ENCODE assay signal across 31 cellular contexts in the genomic region with DNA sequence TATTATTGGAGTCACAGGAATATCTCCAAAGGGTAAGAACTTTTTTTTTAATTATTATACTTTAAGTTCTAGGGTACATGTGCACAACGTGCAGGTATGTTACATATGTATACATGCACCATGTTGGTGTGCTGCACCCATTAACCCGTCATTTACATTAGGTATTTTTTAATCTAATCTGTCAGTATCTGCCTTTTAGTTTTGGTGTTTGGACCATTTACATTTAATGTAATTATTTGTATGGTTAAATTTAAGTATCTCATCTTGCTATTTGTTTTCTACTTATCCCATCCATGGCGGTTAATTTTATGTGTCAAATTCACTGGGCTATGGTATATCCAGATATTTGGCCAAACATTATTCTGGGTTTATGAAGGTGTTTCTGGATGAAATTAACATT. TPM values are rescaled to one million over a fixed set of nuclear protein-coding genes. Genes with fewer than 3 reads are reported as not detected.
"Had no signal": no experiment of that assay in that cellular context is flagged by ENCODE, and none has a peak within 500 bp of the region (broad histone marks: within the 10 kb centered on the region; RNA-seq: fewer than 3 reads in every experiment).

No MANE protein-coding gene starts in this region.

- H3K27me3 ChIP-seq: stomach, suprapubic skin, testis, thyroid gland, tibial artery, tibial nerve, transverse colon, upper lobe of left lung, upper lobe of right lung, uterus had no signal

- H3K9me3 ChIP-seq: testis, thoracic aorta, thyroid gland, tibial artery, transverse colon, upper lobe of left lung, upper lobe of right lung, uterus had no signal

- H3K36me3 ChIP-seq: stomach, suprapubic skin, thoracic aorta, thyroid gland, tibial artery, tibial nerve, transverse colon, upper lobe of left lung, upper lobe of right lung, uterus had no signal

- ATAC-seq: stimulated activated effector memory CD8-positive, alpha-beta T cell treated with anti-CD3 and anti-CD28 coated beads, Interleukin-12 subunit alpha, Interleukin-12 subunit beta, amount 100 ng/mL, for 72 hours; stimulated activated memory B cell treated with anti-CD40 and anti-IgM and Interleukin-4, amounts not matched to agents 10 μg/mL and 1 μg/mL and 100 μg/mL, for 72 hours; stimulated activated naive B cell treated with anti-CD40 and anti-IgM and Interleukin-4, amounts not matched to agents 10 μg/mL and 1 μg/mL and 100 μg/mL, for 72 hours; stimulated activated naive CD8-positive, alpha-beta T cell treated with anti-CD3 and anti-CD28 coated beads, Interleukin-15, amount 100 ng/mL, for 72 hours; stimulated activated naive CD8-positive, alpha-beta T cell treated with anti-CD3 and anti-CD28 coated beads, Interleukin-15, Interleukin-2, amounts not matched to agents 100 U/mL and 50 U/mL, for 24 hours; upper lobe of right lung had no signal

- FAIRE-seq: urothelium cell line had no signal

- H3K27ac ChIP-seq: stomach, suprapubic skin, testis, thoracic aorta, thyroid gland, tibial artery, tibial nerve, transverse colon, upper lobe of left lung, upper lobe of right lung, uterus had no signal

- H3K4me1 ChIP-seq: stomach, suprapubic skin, testis, thyroid gland, tibial artery, tibial nerve, transverse colon, upper lobe of left lung, upper lobe of right lung, uterus had no signal

- H3K4me3 ChIP-seq: stomach, suprapubic skin, testis, thoracic aorta, thyroid gland, tibial artery, tibial nerve, transverse colon, upper lobe of left lung, upper lobe of right lung, uterus had no signal

- DNase-seq: stimulated activated CD4-positive, alpha-beta T cell treated with anti-CD3 and anti-CD28 coated beads, Interleukin-2, amount 100 ng/mL, for 48 hours; stimulated activated CD4-positive, alpha-beta T cell treated with anti-CD3 and anti-CD28 coated beads, Interleukin-4, amount 100 ng/mL, for 1 hour; stimulated activated CD4-positive, alpha-beta T cell treated with anti-CD3 and anti-CD28 coated beads, Interleukin-4, amount 100 ng/mL, for 24 hours; stimulated activated CD4-positive, alpha-beta T cell treated with anti-CD3 and anti-CD28 coated beads, Interleukin-4, amount 100 ng/mL, for 4 hours; stimulated activated CD8-positive, alpha-beta memory T cell treated with anti-CD3 and anti-CD28 coated beads, Interleukin-4, amount 100 ng/mL, for 48 hours; stimulated activated naive B cell treated with anti-CD40 and anti-IgM and Interleukin-4, amounts not matched to agents 10 μg/mL and 1 μg/mL and 100 μg/mL, for 72 hours; stimulated activated naive CD4-positive, alpha-beta T cell; stimulated activated naive CD4-positive, alpha-beta T cell treated with Interleukin-2 at 50 U/mL for 16 hours; stimulated activated naive CD8-positive, alpha-beta T cell treated with anti-CD3 and anti-CD28 coated beads, Interleukin-15, amount 100 ng/mL, for 72 hours; stimulated activated naive CD8-positive, alpha-beta T cell treated with anti-CD3 and anti-CD28 coated beads, Interleukin-15, Interleukin-2, amounts not matched to agents 100 U/mL and 50 U/mL, for 24 hours; stomach; substantia nigra; testis; thyroid gland; tibial artery; transverse colon; trophoblast cell; upper lobe of left lung; upper lobe of right lung; uterus had no signal

RNA-seq across cellular contexts. Expression of a gene that starts 15.4 kb away (rescaled TPM):
- total RNA-seq: stomach, subcutaneous adipose tissue, suprapubic skin, temporal lobe, thoracic aorta, thyroid gland, tibial nerve, transverse colon, upper lobe of left lung, upper lobe of right lung, ureter, uterus had no signal
- polyA plus RNA-seq: thymus, urinary bladder had no signal
